1 cellular context compared by ENCODE assay signal in the genomic region with DNA sequence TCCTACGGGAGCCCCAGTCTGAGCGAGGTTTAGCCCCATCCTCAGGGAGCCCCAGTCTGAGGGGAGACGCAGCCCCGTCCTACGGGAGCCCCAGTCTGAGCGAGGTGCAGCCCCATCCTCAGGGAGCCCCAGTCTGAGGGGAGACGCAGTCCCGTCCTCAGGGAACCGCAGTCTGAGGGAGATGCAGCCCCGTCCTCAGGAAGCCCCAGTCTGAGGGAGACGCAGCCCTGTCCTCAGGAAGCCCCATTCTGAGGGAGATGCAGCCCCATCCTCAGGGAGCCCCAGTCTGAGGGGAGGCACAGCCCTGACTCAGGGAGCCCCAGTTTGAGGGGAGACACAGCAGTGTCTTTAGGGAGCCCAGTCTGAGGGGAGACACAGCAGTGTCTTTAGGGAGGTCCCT.
TF ChIP-seq lines count a peak whose summit lies in the region.

No MANE protein-coding gene starts in this region.

TF ChIP-seq in A549, 52 proteins besides CTCF, POLR2A, EP300 and RAD21 (continued from another document):
- TF ChIP-seq HMGXB4 (CRISPR knock-in tag; IDR thresholded peaks at IDR 0.05; ENCODE audit: borderline replicate concordance) = no peak
- TF ChIP-seq HDAC2 (IDR thresholded peaks at IDR 0.05) = no peak
- TF ChIP-seq CBX8 (IDR thresholded peaks at IDR 0.05) = no peak
- TF ChIP-seq PHF8 (IDR thresholded peaks at IDR 0.05; ENCODE audit: borderline replicate concordance, low read depth) = no peak
- TF ChIP-seq PBX3 (IDR thresholded peaks at IDR 0.05) = no peak
- TF ChIP-seq GATA3 (IDR thresholded peaks at IDR 0.05; ENCODE audit: borderline replicate concordance) = no peak
- TF ChIP-seq NPAS2 (CRISPR knock-in tag; IDR thresholded peaks at IDR 0.05; ENCODE audit: borderline replicate concordance) = no peak
- TF ChIP-seq E2F6 (IDR thresholded peaks at IDR 0.05; ENCODE audit: borderline replicate concordance, low read depth) = no peak
- no peak for TF ChIP-seq ZNF302 (CRISPR knock-in tag; IDR thresholded peaks at IDR 0.05)
- no peak for TF ChIP-seq JUN (IDR thresholded peaks at IDR 0.05)
